1 cellular context compared by ENCODE assay signal in the genomic region with DNA sequence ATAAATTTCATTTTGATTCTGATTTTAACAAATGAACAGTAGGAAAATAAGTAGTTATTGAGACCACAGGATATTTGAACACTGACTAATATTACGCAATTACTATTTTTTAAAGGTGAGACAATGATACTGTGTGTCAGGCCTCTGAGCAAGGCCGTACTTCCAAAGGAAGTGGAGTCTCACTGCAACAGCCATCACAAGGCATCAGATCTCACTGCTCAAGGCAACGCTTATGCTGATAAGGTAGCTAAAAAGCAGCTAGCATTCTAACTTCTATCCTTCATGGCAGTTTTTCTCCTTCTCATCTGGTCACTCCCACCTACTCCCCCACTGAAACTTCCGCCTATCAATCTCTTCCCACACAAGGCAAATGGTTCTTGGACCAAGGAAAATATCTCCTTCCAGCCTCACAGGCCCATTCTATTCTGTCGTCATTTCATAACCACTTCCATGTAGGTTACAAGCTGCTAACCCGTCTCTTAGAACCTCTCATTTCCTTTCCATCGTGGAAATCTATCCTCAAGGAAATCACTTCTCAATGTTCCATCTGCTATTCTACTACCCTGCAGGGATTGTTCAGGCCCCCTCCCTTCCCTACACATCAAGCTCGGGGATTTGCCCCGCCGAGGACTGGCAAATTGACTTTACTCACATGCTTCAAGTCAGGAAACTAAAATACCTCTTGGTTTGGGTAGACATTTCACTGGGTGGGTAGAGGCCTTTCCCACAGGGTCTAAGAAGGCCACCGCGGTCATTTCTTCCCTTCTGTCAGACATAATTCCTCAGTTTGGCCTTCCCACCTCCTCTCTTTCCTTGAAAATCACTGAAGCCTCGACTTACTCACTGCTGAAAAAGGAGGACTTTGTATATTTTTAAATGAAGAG.
TF ChIP-seq lines count a peak whose summit lies in the region.
"Not testable (repeated sequence)": the region's sequence is repeated elsewhere in the genome, so short reads cannot be mapped to it uniquely, and the experiment has no call there.

No MANE protein-coding gene starts in this region.

TF ChIP-seq in HepG2, 621 proteins besides CTCF, POLR2A, EP300 and RAD21:
- TF ChIP-seq CEBPB (IDR thresholded peaks at IDR 0.05; ENCODE audit: borderline replicate concordance, low read depth, low read length) (peak; percentile 91), CEBPG (CRISPR knock-in tag; IDR thresholded peaks at IDR 0.05) (peak; percentile 71), SOX13 (CRISPR knock-in tag; conservative IDR thresholded peaks at IDR 0.05 in 1 of 2, IDR thresholded peaks at IDR 0.05 in 1 of 2) (0 out of 4 replicates have a peak, but pooled peaks of 1 of the 2 experiments have one; percentile 8)
- not testable (repeated sequence) for TF ChIP-seq SOX13 (IDR thresholded peaks at IDR 0.05)
